Comparison of ENCODE assay signal across 8 cellular contexts in the genomic region with DNA sequence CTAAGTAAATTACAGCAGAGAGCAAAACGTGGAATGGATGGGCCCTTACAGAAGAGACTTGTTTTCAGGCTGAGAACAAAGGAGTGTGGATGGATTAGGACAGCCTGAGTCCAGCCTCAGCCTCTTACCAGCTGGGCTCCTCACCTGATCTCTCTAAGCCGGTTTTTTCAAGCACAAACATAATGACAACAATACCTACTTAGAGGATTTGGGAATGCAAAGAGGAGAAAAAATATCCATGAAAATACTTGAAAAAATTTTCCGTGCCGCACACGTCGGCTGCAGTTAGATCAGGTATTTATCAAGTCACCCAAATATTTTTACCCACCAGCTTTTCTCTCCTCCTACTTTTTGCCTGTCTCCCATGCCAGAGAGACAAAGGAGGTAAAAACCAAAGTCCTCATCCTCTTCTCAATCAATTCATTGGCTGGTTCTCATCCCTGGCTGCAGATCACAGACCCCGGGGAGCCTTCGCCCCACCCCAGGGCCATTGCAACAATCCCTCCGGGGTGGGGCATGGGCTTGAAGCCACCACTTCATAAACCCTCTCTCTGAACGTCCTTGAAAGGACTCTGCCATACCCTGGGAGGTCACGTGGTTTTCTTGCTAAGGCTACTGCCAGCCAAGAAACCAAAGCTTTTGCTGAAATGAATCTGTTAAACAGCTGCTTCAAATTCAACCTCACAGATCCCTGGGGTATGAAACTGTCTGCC. TPM values are rescaled to one million over a fixed set of nuclear protein-coding genes. Genes with fewer than 3 reads are reported as not detected.
DNase-seq lines count a peak whose midpoint lies in the region; ATAC-seq, FAIRE-seq and TF ChIP-seq lines count a peak whose summit lies in the region.

No MANE protein-coding gene starts in this region.

- TF ChIP-seq RAD21 in HepG2 (CRISPR knock-in tag; IDR thresholded peaks at IDR 0.05): peak; percentile 18; the same call in 1 of the 2 replicates

- H3K9me3 Mint-ChIP-seq in WTC11: no peaks in the 10 kb centered on the region

- H3K4me3 ChIP-seq in HepG2 (replicated peaks in 1 of 3; ENCODE audit: insufficient read depth in 1 of 3, low read depth in 2 of 3, low read length in 3 of 3): peak overlapping the region; percentile 36 to 53 (median 44); a peak in 5 of 6 replicates

- H2AFZ ChIP-seq in HepG2 (ENCODE audit: low read length): peak overlapping the region; percentile 76

- ATAC-seq in Right ventricle myocardium superior (ENCODE audit: poor library complexity) (peak; percentile 85), WTC11 (peak; percentile 87), HepG2 (peak; percentile 90), GM19324 (IDR thresholded peaks at IDR 0.05; ENCODE audit: low FRiP score, unreplicated experiment) (no peak), GM18909 (IDR thresholded peaks at IDR 0.05; ENCODE audit: poor library complexity, unreplicated experiment) (no peak), HG03520 (IDR thresholded peaks at IDR 0.05; ENCODE audit: unreplicated experiment) (no peak)

- no peaks in the 10 kb centered on the region for H3K36me3 ChIP-seq in HepG2 (replicated peaks in 1 of 2; ENCODE audit: control insufficient read depth in 1 of 2, insufficient read depth in 2 of 2, low read length in 2 of 2)

- no peaks in the 10 kb centered on the region for H3K79me2 ChIP-seq in HepG2 (ENCODE audit: insufficient read depth, low read length)

- H4K20me1 ChIP-seq in HepG2 (ENCODE audit: insufficient read depth, low read length): no peaks in the 10 kb centered on the region

- CTCF ChIA-PET in WTC11 (lab: Charles Lee) (interaction anchor here (0.7 to 1.1 kb wide), 6 partner anchors 10 to 1413 kb away, joined by 3 to 6 read pairs (median 4); no protein-coding TSS in a partner anchor), HepG2 (lab: Yijun Ruan, JAX; ENCODE audit: low intra/inter-chr PET ratio, low total read pairs) (no interaction called here)

- H3K36me3 Mint-ChIP-seq in WTC11: no peaks in the 10 kb centered on the region

- no peak for TF ChIP-seq POLR2A in HepG2 (IDR thresholded peaks at IDR 0.05; ENCODE audit: insufficient read depth in 1 of 2, low read depth in 2 of 2, low read length in 2 of 2)

- WGBS in HepG2 (ENCODE audit: low lambda C conversion rate): 2% methylated on average over 11 of the region's 11 CpGs

- peak; percentile 82 for FAIRE-seq in HepG2 (lab: Jason Lieb, UNC)

- TF ChIP-seq CTCF in WTC11 (IDR thresholded peaks at IDR 0.05) (no peak), HepG2 (CRISPR knock-in tag; IDR thresholded peaks at IDR 0.05) (no peak)

- no peaks in the 10 kb centered on the region for H3K27me3 ChIP-seq in HepG2 (ENCODE audit: control insufficient read depth in 1 of 2, insufficient read depth in 2 of 2, low read length in 2 of 2)

- peaks cover 63% of the 10 kb centered on the region for H3K4me1 ChIP-seq in HepG2 (ENCODE audit: insufficient read depth, low read length)

- H3K4me3 Mint-ChIP-seq in WTC11: no peak overlapping the region

- BruUV-seq in HepG2 (replicated peaks; lab: Mats Ljungman, UMichigan): no TSS peak

- peak overlapping the region; percentile 81 for H3K27ac ChIP-seq in HepG2 (ENCODE audit: extremely low read length, insufficient read depth, low read length)

- H3K9ac ChIP-seq in HepG2 (ENCODE audit: insufficient read depth, low read depth, low read length): peak overlapping the region; percentile 69

- DNase-seq in Right ventricle myocardium superior (peak; percentile 48), cardiac septum (ENCODE audit: low spot score) (no peak), WTC11 (ENCODE audit: low spot score) (no peak), HepG2 (ENCODE audit: low spot score) (peak; percentile 93)
- no peak for DNase-seq in activated CD4-positive, alpha-beta T cell treated with anti-CD3 and anti-CD28 coated beads for 4 hours

- no peaks in the 10 kb centered on the region for H3K27me3 Mint-ChIP-seq in WTC11 (ENCODE audit: low read depth)

- H3K9me3 ChIP-seq in HepG2 (ENCODE audit: low read length): no peaks in the 10 kb centered on the region

- peak overlapping the region; percentile 98 for H3K27ac Mint-ChIP-seq in WTC11

- peaks cover 18% of the 10 kb centered on the region for H3K4me1 Mint-ChIP-seq in WTC11

- peak overlapping the region; percentile 73 for H3K4me2 ChIP-seq in HepG2 (ENCODE audit: low read depth, low read length)

- POLR2A ChIA-PET in WTC11 (lab: Charles Lee) (interaction anchor here (0.7 to 1.6 kb wide), 3 partner anchors 30 to 41 kb away, joined by 3 to 5 read pairs (median 4); partner anchors contain the start of gene GTF2I), HepG2 (lab: Yijun Ruan, JAX) (interaction anchor here (0.9 to 1.9 kb wide), 15 partner anchors 9 to 560 kb away, joined by 3 to 25 read pairs (median 5); partner anchors contain the start of gene GTF2I)

- TF ChIP-seq EP300 in HepG2 (IDR thresholded peaks at IDR 0.05; ENCODE audit: low read depth in 2 of 2, low read length in 2 of 2) (peak in 1 of 2 experiments; percentile 56; a peak in 1 of 4 replicates), HepG2 (CRISPR knock-in tag; IDR thresholded peaks at IDR 0.05; ENCODE audit: borderline replicate concordance) (no peak)

- in situ Hi-C loops in HepG2 (cut with HindIII; ENCODE audit: extremely low pct_ligation_motif_present, low pct_unique_long_range_greater_than_20kb): no loop called here

- intact Hi-C loops in Right ventricle myocardium superior (cut with DNase I) (no loop called here), cardiac septum (cut with DNase I) (no loop called here), HepG2 (cut with micrococcal nuclease; ENCODE audit: unreplicated experiment) (no loop called here)

TF ChIP-seq in HepG2, 621 proteins besides CTCF, POLR2A, EP300 and RAD21 (continues in another document):
- no peak for TF ChIP-seq MTA3 (CRISPR knock-in tag; IDR thresholded peaks at IDR 0.05)
- no peak for TF ChIP-seq SP140L (CRISPR knock-in tag; IDR thresholded peaks at IDR 0.05; ENCODE audit: borderline replicate concordance)
- no peak for TF ChIP-seq MAFG (CRISPR knock-in tag; IDR thresholded peaks at IDR 0.05)
- TF ChIP-seq, protein P1, sequence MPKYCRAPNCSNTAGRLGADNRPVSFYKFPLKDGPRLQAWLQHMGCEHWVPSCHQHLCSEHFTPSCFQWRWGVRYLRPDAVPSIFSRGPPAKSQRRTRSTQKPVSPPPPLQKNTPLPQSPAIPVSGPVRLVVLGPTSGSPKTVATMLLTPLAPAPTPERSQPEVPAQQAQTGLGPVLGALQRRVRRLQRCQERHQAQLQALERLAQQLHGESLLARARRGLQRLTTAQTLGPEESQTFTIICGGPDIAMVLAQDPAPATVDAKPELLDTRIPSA (CRISPR knock-in tag; IDR thresholded peaks at IDR 0.05; ENCODE audit: borderline replicate concordance): no peak
- TF ChIP-seq GABPA (IDR thresholded peaks at IDR 0.05; ENCODE audit: low read depth, low read length): no peak
- TF ChIP-seq GABPA (CRISPR knock-in tag; IDR thresholded peaks at IDR 0.05; ENCODE audit: low read depth): no peak
- TF ChIP-seq ZNF343 (CRISPR knock-in tag; IDR thresholded peaks at IDR 0.05): no peak
- no peak for TF ChIP-seq GPN1 (CRISPR knock-in tag; IDR thresholded peaks at IDR 0.05; ENCODE audit: borderline replicate concordance)
- no peak for TF ChIP-seq EHMT2 (IDR thresholded peaks at IDR 0.05; ENCODE audit: borderline replicate concordance, low read depth, low read length)
- no peak for TF ChIP-seq KDM1A (CRISPR knock-in tag; IDR thresholded peaks at IDR 0.05)
- TF ChIP-seq POLR2AphosphoS2 (IDR thresholded peaks at IDR 0.05; ENCODE audit: low read depth, low read length): no peak
- TF ChIP-seq HNRNPH1 (optimal IDR thresholded peaks at IDR 0.05; ENCODE audit: low read depth, low read length): no peak
- TF ChIP-seq, protein P2, sequence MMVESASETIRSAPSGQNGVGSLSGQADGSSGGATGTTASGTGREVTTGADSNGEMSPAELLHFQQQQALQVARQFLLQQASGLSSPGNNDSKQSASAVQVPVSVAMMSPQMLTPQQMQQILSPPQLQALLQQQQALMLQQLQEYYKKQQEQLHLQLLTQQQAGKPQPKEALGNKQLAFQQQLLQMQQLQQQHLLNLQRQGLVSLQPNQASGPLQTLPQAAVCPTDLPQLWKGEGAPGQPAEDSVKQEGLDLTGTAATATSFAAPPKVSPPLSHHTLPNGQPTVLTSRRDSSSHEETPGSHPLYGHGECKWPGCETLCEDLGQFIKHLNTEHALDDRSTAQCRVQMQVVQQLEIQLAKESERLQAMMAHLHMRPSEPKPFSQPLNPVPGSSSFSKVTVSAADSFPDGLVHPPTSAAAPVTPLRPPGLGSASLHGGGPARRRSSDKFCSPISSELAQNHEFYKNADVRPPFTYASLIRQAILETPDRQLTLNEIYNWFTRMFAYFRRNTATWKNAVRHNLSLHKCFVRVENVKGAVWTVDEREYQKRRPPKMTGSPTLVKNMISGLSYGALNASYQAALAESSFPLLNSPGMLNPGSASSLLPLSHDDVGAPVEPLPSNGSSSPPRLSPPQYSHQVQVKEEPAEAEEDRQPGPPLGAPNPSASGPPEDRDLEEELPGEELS (CRISPR knock-in tag; IDR thresholded peaks at IDR 0.05): peak; percentile 45

RNA-seq across cellular contexts. Expression of gene GTF2I, which starts 29.7 kb away (rescaled TPM):
- total RNA-seq in Right ventricle myocardium superior: 117 TPM
- total RNA-seq in cardiac septum: 134 TPM
- 290 to 308 TPM (median 293 TPM) in 3 replicates for total RNA-seq in WTC11 (2021)
- 120 and 125 TPM in 2 replicates for total RNA-seq in HepG2 (2016; rRNA removed; fragmentation: Illumina TruSeq; extraction: Trizol)
- 37.3 and 58.3 TPM in 2 replicates for total RNA-seq in HepG2 (2016; cell fraction: cytosol; rRNA removed; fragmentation: Illumina TruSeq; extraction: Trizol; ENCODE audit: low read depth)
- total RNA-seq in HepG2 (2016; cell fraction: insoluble cytoplasmic fraction; rRNA removed; fragmentation: Illumina TruSeq; extraction: Trizol): 103 and 117 TPM in 2 replicates
- 54.3 and 54.7 TPM in 2 replicates for total RNA-seq in HepG2 (2016; cell fraction: membrane; rRNA removed; fragmentation: Illumina TruSeq; extraction: Trizol)
- total RNA-seq in HepG2 (2016; cell fraction: nucleus; rRNA removed; fragmentation: Illumina TruSeq; extraction: Trizol): 134 and 149 TPM in 2 replicates
- 53.1 and 74.6 TPM in 2 replicates for polyA plus RNA-seq in HepG2 (2011; rRNA removed)
- 16.3 and 16.6 TPM in 2 replicates for polyA plus RNA-seq in HepG2 (2011; cell fraction: cytosol; rRNA removed)
- 287 and 329 TPM in 2 replicates for polyA plus RNA-seq in HepG2 (2011; cell fraction: nucleus; rRNA removed)
- polyA plus RNA-seq in HepG2 (2012): 103 and 123 TPM in 2 replicates
- 4.7 and 5.5 TPM in 2 replicates for polyA plus RNA-seq in HepG2 (2016; cell fraction: cytosol; fragmentation: Illumina TruSeq; extraction: Trizol; ENCODE audit: low read depth)
- 82.1 and 105 TPM in 2 replicates for polyA plus RNA-seq in HepG2 (2016; cell fraction: insoluble cytoplasmic fraction; fragmentation: Illumina TruSeq; extraction: Trizol; ENCODE audit: low read depth)
- polyA plus RNA-seq in HepG2 (2016; cell fraction: membrane; fragmentation: Illumina TruSeq; extraction: Trizol; ENCODE audit: low read depth): 9.2 and 14.0 TPM in 2 replicates
- polyA plus RNA-seq in HepG2 (2016; cell fraction: nucleus; fragmentation: Illumina TruSeq; extraction: Trizol; ENCODE audit: insufficient read depth, low read depth): 246 and 264 TPM in 2 replicates
- 39.7 and 41.1 TPM in 2 replicates for polyA minus RNA-seq in HepG2 (2011; rRNA and poly(A)+ RNA removed; ENCODE audit: low replicate concordance)
- 41.3 and 45.4 TPM in 2 replicates for polyA minus RNA-seq in HepG2 (2011; cell fraction: cytosol; rRNA and poly(A)+ RNA removed)
- 206 and 208 TPM in 2 replicates for polyA minus RNA-seq in HepG2 (2011; cell fraction: nucleus; rRNA and poly(A)+ RNA removed)

Comparison
In these comparisons a context has a peak if more than half of its experiments do, and no peak if none do; other contexts are left out.
1. DNase-seq: peak in Right ventricle myocardium superior (single experiment) and HepG2 (single experiment); none in cardiac septum (single experiment), WTC11 (single experiment) and activated CD4-positive, alpha-beta T cell treated with anti-CD3 and anti-CD28 coated beads for 4 hours (0 of 2).
2. ATAC-seq: peak in Right ventricle myocardium superior (single experiment), WTC11 (single experiment) and HepG2 (single experiment); none in GM19324 (single experiment), GM18909 (single experiment) and HG03520 (single experiment).